In genomic region chr15:70713547-70714414, GRCh38 we compare ENCODE assay signal across 14 cellular contexts. TPM values are rescaled to one million over a fixed set of nuclear protein-coding genes. Genes with fewer than 3 reads are reported as not detected.
DNase-seq lines count a peak whose midpoint lies in the region; ATAC-seq and TF ChIP-seq lines count a peak whose summit lies in the region.
"Had no signal": no experiment of that assay in that cellular context is flagged by ENCODE, and none has a peak within 500 bp of the region (broad histone marks: within the 10 kb centered on the region; RNA-seq: fewer than 3 reads in every experiment).

No MANE protein-coding gene starts in this region.

- H3K36me3 ChIP-seq in SJSA1 (no peaks in the 10 kb centered on the region), psoas muscle (ENCODE audit: insufficient read depth in 1 of 2, low read depth in 1 of 2) (no peaks in the 10 kb centered on the region), Karpas-422 (ENCODE audit: insufficient read depth, low read length) (no peaks in the 10 kb centered on the region)

- H4K20me1 ChIP-seq in Karpas-422 (ENCODE audit: insufficient read depth, low read depth, low read length) = no peaks in the 10 kb centered on the region

- H3K27me3 Mint-ChIP-seq in natural killer cell treated with Interleukin-12 subunit alpha and Interleukin-12 subunit beta and Interleukin-15 and Interleukin-18, amount 100 ng/mL, for 72 hours = peaks cover 16 to 29% of the 10 kb centered on the region in 2 donors

- intact Hi-C loops in psoas muscle (cut with DNase I) = no loop called here

- H3K4me2 ChIP-seq in Karpas-422 (ENCODE audit: low read depth, low read length, poor library complexity, severe bottlenecking) = no peak overlapping the region
- H3K4me2 ChIP-seq: KMS-11 had no signal

- H3K27ac ChIP-seq in AG04450 (ENCODE audit: low read depth, low read length) = peak overlapping the region; percentile 73
- H3K27ac ChIP-seq in SJSA1 = peak overlapping the region; percentile 11
- peak overlapping the region; percentile 67 for H3K27ac ChIP-seq in psoas muscle
- H3K27ac ChIP-seq in Karpas-422 (ENCODE audit: low read length) = no peak overlapping the region
- H3K27ac ChIP-seq: KMS-11 had no signal

- 35 to 45% (median 37%) methylated on average over 3 of the region's 3 CpGs for WGBS in psoas muscle, 3 donors

- no peaks in the 10 kb centered on the region for H3K36me3 Mint-ChIP-seq in natural killer cell treated with Interleukin-12 subunit alpha and Interleukin-12 subunit beta and Interleukin-15 and Interleukin-18, amount 100 ng/mL, for 72 hours

- no peak overlapping the region for H3K27ac Mint-ChIP-seq in natural killer cell treated with Interleukin-12 subunit alpha and Interleukin-12 subunit beta and Interleukin-15 and Interleukin-18, amount 100 ng/mL, for 72 hours
- H3K27ac Mint-ChIP-seq: B cell had no signal

- H3K27me3 ChIP-seq in AG04450 (ENCODE audit: control insufficient read depth, insufficient read depth, low read length) = no peaks in the 10 kb centered on the region
- H3K27me3 ChIP-seq in SJSA1 (replicated peaks) = no peaks in the 10 kb centered on the region
- no peaks in the 10 kb centered on the region for H3K27me3 ChIP-seq in psoas muscle (ENCODE audit: insufficient read depth in 3 of 3, low read length in 2 of 3)
- 0 out of 2 replicates have a peak, but pooled peaks cover 3% of the 10 kb centered on the region for H3K27me3 ChIP-seq in Karpas-422 (ENCODE audit: low read length)

- CTCF ChIA-PET in AG04450 (lab: Charles Lee) = interaction anchor here (1.0 to 4.0 kb wide), 4 partner anchors 10 to 161 kb away, joined by 3 to 40 read pairs (median 11); no protein-coding TSS in a partner anchor

- no peaks in the 10 kb centered on the region for H3K9me2 ChIP-seq in Karpas-422 (replicated peaks; ENCODE audit: insufficient read depth, low read length)

- H3K4me1 ChIP-seq in SJSA1 (replicated peaks) (peaks cover 28% of the 10 kb centered on the region), psoas muscle (peaks cover 76% of the 10 kb centered on the region), Karpas-422 (ENCODE audit: low read length) (no peaks in the 10 kb centered on the region)

- peaks cover 6 to 8% of the 10 kb centered on the region in 2 donors for H3K4me1 Mint-ChIP-seq in natural killer cell treated with Interleukin-12 subunit alpha and Interleukin-12 subunit beta and Interleukin-15 and Interleukin-18, amount 100 ng/mL, for 72 hours (ENCODE audit: low read depth in 2 of 2)
- H3K4me1 Mint-ChIP-seq: B cell had no signal

- no peak overlapping the region for H3K4me3 Mint-ChIP-seq in natural killer cell treated with Interleukin-12 subunit alpha and Interleukin-12 subunit beta and Interleukin-15 and Interleukin-18, amount 100 ng/mL, for 72 hours
- H3K4me3 Mint-ChIP-seq: B cell had no signal

- H3K79me2 ChIP-seq in Karpas-422 (ENCODE audit: low read length) = no peaks in the 10 kb centered on the region

- no peak overlapping the region for H3K9ac ChIP-seq in Karpas-422 (ENCODE audit: low read length)
- H3K9ac ChIP-seq: KMS-11 had no signal

- H3K4me3 ChIP-seq in AG04450 (ENCODE audit: low read depth, low read length) = no peak overlapping the region; the same call in 1 of the 2 replicates
- no peak overlapping the region for H3K4me3 ChIP-seq in SJSA1
- H3K4me3 ChIP-seq in psoas muscle = peak overlapping the region; percentile 32
- no peak overlapping the region for H3K4me3 ChIP-seq in Karpas-422 (ENCODE audit: low read length)

- ATAC-seq in psoas muscle (no peak), HG03378 (IDR thresholded peaks at IDR 0.05; ENCODE audit: unreplicated experiment) (no peak)
- no peak for ATAC-seq in natural killer cell treated with Interleukin-12 subunit alpha and Interleukin-12 subunit beta and Interleukin-15 and Interleukin-18, amount 100 ng/mL, for 72 hours

- no peaks in the 10 kb centered on the region for H3K9me3 Mint-ChIP-seq in natural killer cell treated with Interleukin-12 subunit alpha and Interleukin-12 subunit beta and Interleukin-15 and Interleukin-18, amount 100 ng/mL, for 72 hours

- no peak overlapping the region for H2AFZ ChIP-seq in Karpas-422 (ENCODE audit: low read length)

- no peaks in the 10 kb centered on the region for H3K9me3 ChIP-seq in AG04450 (ENCODE audit: control insufficient read depth, insufficient read depth, low read length)
- H3K9me3 ChIP-seq in SJSA1 (replicated peaks) = no peaks in the 10 kb centered on the region
- H3K9me3 ChIP-seq in psoas muscle = no peaks in the 10 kb centered on the region
- no peaks in the 10 kb centered on the region for H3K9me3 ChIP-seq in Karpas-422 (ENCODE audit: low read length)

- DNase-seq in AG04450 (ENCODE audit: low read depth, low spot score) (no peak), SJSA1 (ENCODE audit: low read depth in 1 of 2, low spot score in 2 of 2) (no peak), fibroblast of peridontal ligament (ENCODE audit: extremely low read depth) (peak; percentile 60), psoas muscle (no peak), T-helper 9 cell (no peak), Karpas-422 (no peak)
- DNase-seq in natural killer cell treated with Interleukin-12 subunit alpha and Interleukin-12 subunit beta and Interleukin-15 and Interleukin-18, amount 100 ng/mL, for 72 hours (ENCODE audit: low spot score) = no peak
- DNase-seq: activated T-cell treated with anti-CD3 and anti-CD28 coated beads, Interleukin-2, amount 50 U/mL, for 1 hour; cortex of kidney; NCI-H774; T-helper 2 cell had no signal

- TF ChIP-seq CTCF in AG04450 (IDR thresholded peaks at IDR 0.05; ENCODE audit: low read depth, low read length) (no peak), psoas muscle (IDR thresholded peaks at IDR 0.05) (no peak)

- POLR2A ChIA-PET in AG04450 (lab: Yijun Ruan, JAX) = interaction anchor here (1.0 to 1.3 kb wide), 3 partner anchors 9 to 86 kb away, joined by 3 to 5 read pairs (median 4); no protein-coding TSS in a partner anchor

RNA-seq across cellular contexts. Expression of gene UACA, which starts 49.6 kb away (rescaled TPM):
- polyA plus RNA-seq in AG04450 (2011; rRNA removed) = 133 and 134 TPM in 2 replicates
- polyA minus RNA-seq in AG04450 (2011; rRNA and poly(A)+ RNA removed) = 462 and 501 TPM in 2 replicates
- total RNA-seq in SJSA1 (2014; rRNA removed; shearing (Covaris generic)) = 26.8 and 27.8 TPM in 2 replicates
- total RNA-seq in psoas muscle = 100 to 1,000 TPM; 138 to 426 (median 194) TPM
- 10 to 100 TPM; 17.0 to 95.3 (median 74.5) TPM for polyA plus RNA-seq in psoas muscle
- 1 to 10 TPM; 2.5 to 3.6 TPM for total RNA-seq in natural killer cell treated with Interleukin-12 subunit alpha and Interleukin-12 subunit beta and Interleukin-15 and Interleukin-18, amount 100 ng/mL, for 72 hours
- total RNA-seq in Karpas-422 (2014; rRNA removed; shearing (Covaris generic); ENCODE audit: low replicate concordance) = not detected in 2 replicates
